In the genomic region with DNA sequence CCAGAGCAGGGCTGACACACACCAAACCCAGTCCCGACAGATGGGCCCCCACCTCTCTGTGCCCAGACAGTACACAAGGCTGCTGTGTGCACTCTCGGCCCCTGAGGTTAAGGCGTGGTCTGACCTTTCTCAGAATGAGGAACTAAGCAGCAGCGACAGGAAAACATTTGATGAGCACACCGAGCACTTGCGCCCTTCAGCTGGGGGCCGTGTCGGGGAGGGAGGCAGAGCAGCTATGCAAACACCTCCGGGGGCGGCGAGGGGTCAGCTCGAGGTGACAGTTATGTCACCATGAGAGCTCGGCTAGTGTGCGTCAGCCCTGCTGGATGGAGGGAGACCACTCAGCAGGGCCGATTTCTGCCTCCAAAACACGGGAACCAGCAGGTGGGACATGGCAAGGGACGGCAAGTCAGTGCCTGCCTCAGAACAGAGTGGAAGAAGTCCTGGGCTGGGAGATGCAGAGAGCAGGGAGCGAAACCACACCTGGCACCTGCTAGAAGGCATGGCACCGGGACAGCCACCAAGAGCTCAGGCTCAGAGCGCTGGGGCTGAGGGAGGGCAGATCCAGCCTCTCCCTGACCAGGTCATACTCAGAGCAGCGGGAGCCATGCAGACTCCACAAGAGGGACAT, we compare ENCODE assay signal across 8 cellular contexts. TPM values are rescaled to one million over a fixed set of nuclear protein-coding genes. Genes with fewer than 3 reads are reported as not detected.
A peak's percentile ranks its signal among the peaks of the same experiment; 100 is the strongest.
DNase-seq lines count a peak whose midpoint lies in the region; ATAC-seq and TF ChIP-seq lines count a peak whose summit lies in the region.

No MANE protein-coding gene starts in this region.

- peak; percentile 97 for ATAC-seq in GM18861 (IDR thresholded peaks at IDR 0.05; ENCODE audit: unreplicated experiment)
- peak; percentile 97 for ATAC-seq in HG02973 (IDR thresholded peaks at IDR 0.05; ENCODE audit: unreplicated experiment)
- ATAC-seq in esophagus mucosa = peak; percentile 86
- ATAC-seq in stimulated activated effector memory CD8-positive, alpha-beta T cell treated with anti-CD3 and anti-CD28 coated beads, Interleukin-12 subunit alpha, Interleukin-12 subunit beta, amount 100 ng/mL, for 72 hours = peak; percentile 80

- H4K20me1 ChIP-seq in OCI-LY7 (ENCODE audit: insufficient read depth, low read length) = no peaks in the 10 kb centered on the region

- intact Hi-C loops in OCI-LY7 (cut with micrococcal nuclease; ENCODE audit: unreplicated experiment) = loop anchor here (1.0 to 5.0 kb wide), 3 partner anchors 36 to 57 kb away; partner anchors contain the start of gene CHST15

- BruUV-seq in OCI-LY7 (replicated peaks; lab: Mats Ljungman, UMichigan) = no TSS peak

- H3K4me2 ChIP-seq in OCI-LY7 (ENCODE audit: low read length) = peak overlapping the region; percentile 92

- H3K4me1 ChIP-seq in OCI-LY7 (ENCODE audit: insufficient read depth, low read length, poor library complexity, severe bottlenecking) = peaks cover 35% of the 10 kb centered on the region

- H2AFZ ChIP-seq in OCI-LY7 (ENCODE audit: low read length) = peak overlapping the region; percentile 38; the same call in 1 of the 2 replicates

- no peak overlapping the region for H3K27ac Mint-ChIP-seq in stimulated activated effector memory CD8-positive, alpha-beta T cell treated with anti-CD3 and anti-CD28 coated beads, Interleukin-12 subunit alpha, Interleukin-12 subunit beta, amount 100 ng/mL, for 72 hours

- no peaks in the 10 kb centered on the region for H3K9me2 ChIP-seq in OCI-LY7 (ENCODE audit: insufficient read depth, low read length)

- no peaks in the 10 kb centered on the region for H3K9me3 ChIP-seq in OCI-LY7 (ENCODE audit: low read length)

- TF ChIP-seq CTCF in OCI-LY7 (conservative IDR thresholded peaks at IDR 0.05; ENCODE audit: low read length) = no peak

- H3K4me3 Mint-ChIP-seq in stimulated activated effector memory CD8-positive, alpha-beta T cell treated with anti-CD3 and anti-CD28 coated beads, Interleukin-12 subunit alpha, Interleukin-12 subunit beta, amount 100 ng/mL, for 72 hours = peak overlapping the region; percentile 15

- DNase-seq in AML-193 (lab: John Stamatoyannopoulos, UW) (peak; percentile 63 to 87), OCI-LY7 (ENCODE audit: low spot score) (peak; percentile 96), mesenteric fat pad (ENCODE audit: low spot score) (no peak)
- DNase-seq in stimulated activated effector memory CD8-positive, alpha-beta T cell treated with anti-CD3 and anti-CD28 coated beads, Interleukin-12 subunit alpha, Interleukin-12 subunit beta, amount 100 ng/mL, for 72 hours (ENCODE audit: low spot score in 2 of 2) = no peak
- no peak for DNase-seq in stimulated activated naive CD4-positive, alpha-beta T cell (lab: John Stamatoyannopoulos, UW)

- peak overlapping the region; percentile 90 for H3K27ac ChIP-seq in OCI-LY7 (ENCODE audit: low read depth, low read length, poor library complexity, severe bottlenecking)

- H3K79me2 ChIP-seq in OCI-LY7 (ENCODE audit: insufficient read depth, low read depth, low read length) = no peaks in the 10 kb centered on the region

- no peaks in the 10 kb centered on the region for H3K9me3 Mint-ChIP-seq in stimulated activated effector memory CD8-positive, alpha-beta T cell treated with anti-CD3 and anti-CD28 coated beads, Interleukin-12 subunit alpha, Interleukin-12 subunit beta, amount 100 ng/mL, for 72 hours

- H3K4me3 ChIP-seq in OCI-LY7 (ENCODE audit: low read depth, low read length, poor library complexity, severe bottlenecking) = peak overlapping the region; percentile 57

- POLR2A ChIA-PET in OCI-LY7 (lab: Charles Lee) = interaction anchor here (0.9 to 1.9 kb wide), 5 partner anchors 16 to 70 kb away, joined by 3 to 6 read pairs (median 3); no protein-coding TSS in a partner anchor

- peaks cover 54% of the 10 kb centered on the region for H3K36me3 ChIP-seq in OCI-LY7 (ENCODE audit: insufficient read depth, low read length)

- CTCF ChIA-PET in OCI-LY7 (lab: Charles Lee; ENCODE audit: unreplicated experiment) = interaction anchor here (0.6 kb wide), 1 partner anchor 87 kb away, joined by 3 read pairs; no protein-coding TSS in a partner anchor

- H3K4me1 Mint-ChIP-seq in stimulated activated effector memory CD8-positive, alpha-beta T cell treated with anti-CD3 and anti-CD28 coated beads, Interleukin-12 subunit alpha, Interleukin-12 subunit beta, amount 100 ng/mL, for 72 hours = peaks cover 12% of the 10 kb centered on the region

- no peaks in the 10 kb centered on the region for H3K36me3 Mint-ChIP-seq in stimulated activated effector memory CD8-positive, alpha-beta T cell treated with anti-CD3 and anti-CD28 coated beads, Interleukin-12 subunit alpha, Interleukin-12 subunit beta, amount 100 ng/mL, for 72 hours

RNA-seq across cellular contexts. Expression of gene CHST15, which starts 57.4 kb away (rescaled TPM):
- 19.9 and 26.4 TPM in 2 replicates for total RNA-seq in OCI-LY7 (2014; rRNA removed; shearing (Covaris generic))
- 14.7 and 19.2 TPM in 2 replicates for total RNA-seq in OCI-LY7 (2022)
- total RNA-seq in esophagus mucosa = 6.1 TPM
- 53.1 TPM for total RNA-seq in mesenteric fat pad

Comparison
In these comparisons a context has a peak if more than half of its experiments do, and no peak if none do; other contexts are left out.
1. DNase-seq: peak in AML-193 (2 of 2) and OCI-LY7 (single experiment); none in stimulated activated effector memory CD8-positive, alpha-beta T cell treated with anti-CD3 and anti-CD28 coated beads, Interleukin-12 subunit alpha, Interleukin-12 subunit beta, amount 100 ng/mL, for 72 hours (0 of 2), mesenteric fat pad (single experiment) and stimulated activated naive CD4-positive, alpha-beta T cell (0 of 6).
2. Peak in every context shown above with its lines, with median percentiles within 50 percentile points of each other: ATAC-seq.